Comparison of ENCODE assay signal across 8 cellular contexts in genomic region chr11:64247729-64248531, GRCh38. TPM values are rescaled to one million over a fixed set of nuclear protein-coding genes. Genes with fewer than 3 reads are reported as not detected.
DNase-seq lines count a peak whose midpoint lies in the region; ATAC-seq lines count a peak whose summit lies in the region.

No MANE protein-coding gene starts in this region.

- H3K36me3 Mint-ChIP-seq in activated CD4-positive, alpha-beta memory T cell treated with anti-CD3 and anti-CD28 coated beads, Interleukin-2, amount 10 ng/mL, durations not matched to agents 7 days and 5 days (ENCODE audit: low read depth): peaks cover 13% of the 10 kb centered on the region

- H3K4me3 ChIP-seq in HUES6 (ENCODE audit: low read depth, low read length) (peak overlapping the region; percentile 91), right cardiac atrium (ENCODE audit: low read length) (peak overlapping the region; percentile 49), skin epidermis (peak overlapping the region; percentile 43 to 80 (median 69))

- intact Hi-C loops in right cardiac atrium (cut with DNase I): no loop called here

- WGBS in right cardiac atrium: 35% methylated on average over 31 of the region's 31 CpGs

- H3K4me1 ChIP-seq in HUES6 (ENCODE audit: control insufficient read depth, insufficient read depth, low read length) (peaks cover 50% of the 10 kb centered on the region), right cardiac atrium (ENCODE audit: control insufficient read depth, insufficient read depth, low read length) (no peaks in the 10 kb centered on the region)

- no peaks in the 10 kb centered on the region for H3K9me3 ChIP-seq in HUES6 (ENCODE audit: control insufficient read depth, insufficient read depth, low read depth, low read length)
- no peaks in the 10 kb centered on the region for H3K9me3 ChIP-seq in right cardiac atrium (ENCODE audit: control insufficient read depth, low read length)

- POLR2A ChIA-PET in activated CD4-positive, alpha-beta memory T cell treated with anti-CD3 and anti-CD28 coated beads, Interleukin-2, amount 10 ng/mL, durations not matched to agents 7 days and 5 days (lab: Charles Lee): interaction anchor here (0.7 to 11.2 kb wide), 7 partner anchors 10 to 70 kb away, joined by 3 to 131 read pairs (median 19); partner anchors contain the start of genes ESRRA, FERMT3, NUDT22 and PRDX5

- peaks cover 48% of the 10 kb centered on the region for H3K4me1 Mint-ChIP-seq in activated CD4-positive, alpha-beta memory T cell treated with anti-CD3 and anti-CD28 coated beads, Interleukin-2, amount 10 ng/mL, durations not matched to agents 7 days and 5 days

- H3K27ac ChIP-seq in HUES6 (ENCODE audit: low read depth, low read length) (no peak overlapping the region), right cardiac atrium (ENCODE audit: low read length) (peak overlapping the region; percentile 13), skin epidermis (peak overlapping the region in 19 of 21 experiments; percentile 66 to 97 (median 87))

- peak overlapping the region; percentile 62 for H3K4me3 Mint-ChIP-seq in activated CD4-positive, alpha-beta memory T cell treated with anti-CD3 and anti-CD28 coated beads, Interleukin-2, amount 10 ng/mL, durations not matched to agents 7 days and 5 days

- no peaks in the 10 kb centered on the region for H3K9me3 Mint-ChIP-seq in activated CD4-positive, alpha-beta memory T cell treated with anti-CD3 and anti-CD28 coated beads, Interleukin-2, amount 10 ng/mL, durations not matched to agents 7 days and 5 days

- peak; percentile 1 to 2 for ATAC-seq in right cardiac atrium

- CTCF ChIA-PET in activated CD4-positive, alpha-beta memory T cell treated with anti-CD3 and anti-CD28 coated beads, Interleukin-2, amount 10 ng/mL, durations not matched to agents 7 days and 5 days (lab: Charles Lee): interaction anchor here (1.5 to 4.7 kb wide), 2 partner anchors 21 to 42 kb away, joined by 4 to 34 read pairs; partner anchors contain the start of gene FERMT3

- H3K36me3 ChIP-seq in HUES6 (ENCODE audit: control insufficient read depth, insufficient read depth, low read length): peaks cover 18% of the 10 kb centered on the region

- peak overlapping the region; percentile 40 for H3K9ac ChIP-seq in HUES6 (ENCODE audit: low read length)

- H3K27me3 Mint-ChIP-seq in activated CD4-positive, alpha-beta memory T cell treated with anti-CD3 and anti-CD28 coated beads, Interleukin-2, amount 10 ng/mL, durations not matched to agents 7 days and 5 days: peaks cover 3% of the 10 kb centered on the region

- DNase-seq in activated CD4-positive, alpha-beta memory T cell treated with anti-CD3 and anti-CD28 coated beads, Interleukin-2, amount 10 ng/mL, durations not matched to agents 7 days and 5 days: no peak
- peak in 1 of 3 donors; percentile 51 for DNase-seq in right cardiac atrium
- no peak for DNase-seq in SIG-M5 (lab: John Stamatoyannopoulos, UW)
- no peak for DNase-seq in NCI-H69 (lab: John Stamatoyannopoulos, UW)
- no peak for DNase-seq in ecto neural progenitor cell (ENCODE audit: low spot score)
- no peak for DNase-seq in NCI-H524 treated with DMSO at 0.1 percent for 48 hours (lab: John Stamatoyannopoulos, UW)

- no peak overlapping the region for H3K27ac Mint-ChIP-seq in activated CD4-positive, alpha-beta memory T cell treated with anti-CD3 and anti-CD28 coated beads, Interleukin-2, amount 10 ng/mL, durations not matched to agents 7 days and 5 days

- H3K27me3 ChIP-seq in HUES6 (ENCODE audit: control insufficient read depth, insufficient read depth, low read length) (no peaks in the 10 kb centered on the region), right cardiac atrium (ENCODE audit: control insufficient read depth, insufficient read depth) (no peaks in the 10 kb centered on the region)

RNA-seq across cellular contexts. Expression of gene PPP1R14B, which starts 1.2 kb away (rescaled TPM):
- 100 to 1,000 TPM in 1 of 2 experiments, 10 to 100 TPM in 1; 96.9 to 105 TPM for total RNA-seq in activated CD4-positive, alpha-beta memory T cell treated with anti-CD3 and anti-CD28 coated beads, Interleukin-2, amount 10 ng/mL, durations not matched to agents 7 days and 5 days
- total RNA-seq in right cardiac atrium: 100 to 1,000 TPM in 2 of 4 donors, 10 to 100 TPM in 2; 75.3 to 146 (median 105) TPM
- 99.9 TPM for polyA plus RNA-seq in right cardiac atrium

RNA-seq across cellular contexts. Expression of gene PLCB3, which starts 3.4 kb away (rescaled TPM):
- 10 to 100 TPM; 12.5 to 14.0 TPM for total RNA-seq in activated CD4-positive, alpha-beta memory T cell treated with anti-CD3 and anti-CD28 coated beads, Interleukin-2, amount 10 ng/mL, durations not matched to agents 7 days and 5 days
- 10 to 100 TPM; 10.9 to 14.2 (median 13.7) TPM for total RNA-seq in right cardiac atrium
- 7.9 TPM for polyA plus RNA-seq in right cardiac atrium

RNA-seq across cellular contexts. Expression of gene FKBP2, which starts 7.0 kb away (rescaled TPM):
- total RNA-seq in activated CD4-positive, alpha-beta memory T cell treated with anti-CD3 and anti-CD28 coated beads, Interleukin-2, amount 10 ng/mL, durations not matched to agents 7 days and 5 days: 10 to 100 TPM; 26.4 to 27.9 TPM
- 10 to 100 TPM; 33.5 to 70.3 (median 64.4) TPM for total RNA-seq in right cardiac atrium
- polyA plus RNA-seq in right cardiac atrium: 173 TPM

RNA-seq across cellular contexts. Expression of gene VEGFB, which starts 13.5 kb away (rescaled TPM):
- total RNA-seq in activated CD4-positive, alpha-beta memory T cell treated with anti-CD3 and anti-CD28 coated beads, Interleukin-2, amount 10 ng/mL, durations not matched to agents 7 days and 5 days: 10 to 100 TPM; 49.1 to 58.5 TPM
- total RNA-seq in right cardiac atrium: 100 to 1,000 TPM; 290 to 377 (median 344) TPM
- polyA plus RNA-seq in right cardiac atrium: 340 TPM

RNA-seq across cellular contexts. Expression of gene DNAJC4, which starts 17.6 kb away (rescaled TPM):
- 10 to 100 TPM; 40.8 to 42.0 TPM for total RNA-seq in activated CD4-positive, alpha-beta memory T cell treated with anti-CD3 and anti-CD28 coated beads, Interleukin-2, amount 10 ng/mL, durations not matched to agents 7 days and 5 days
- 10 to 100 TPM; 46.3 to 61.0 (median 49.5) TPM for total RNA-seq in right cardiac atrium
- 95.7 TPM for polyA plus RNA-seq in right cardiac atrium
